1 cellular context compared by ENCODE assay signal in the genomic region with DNA sequence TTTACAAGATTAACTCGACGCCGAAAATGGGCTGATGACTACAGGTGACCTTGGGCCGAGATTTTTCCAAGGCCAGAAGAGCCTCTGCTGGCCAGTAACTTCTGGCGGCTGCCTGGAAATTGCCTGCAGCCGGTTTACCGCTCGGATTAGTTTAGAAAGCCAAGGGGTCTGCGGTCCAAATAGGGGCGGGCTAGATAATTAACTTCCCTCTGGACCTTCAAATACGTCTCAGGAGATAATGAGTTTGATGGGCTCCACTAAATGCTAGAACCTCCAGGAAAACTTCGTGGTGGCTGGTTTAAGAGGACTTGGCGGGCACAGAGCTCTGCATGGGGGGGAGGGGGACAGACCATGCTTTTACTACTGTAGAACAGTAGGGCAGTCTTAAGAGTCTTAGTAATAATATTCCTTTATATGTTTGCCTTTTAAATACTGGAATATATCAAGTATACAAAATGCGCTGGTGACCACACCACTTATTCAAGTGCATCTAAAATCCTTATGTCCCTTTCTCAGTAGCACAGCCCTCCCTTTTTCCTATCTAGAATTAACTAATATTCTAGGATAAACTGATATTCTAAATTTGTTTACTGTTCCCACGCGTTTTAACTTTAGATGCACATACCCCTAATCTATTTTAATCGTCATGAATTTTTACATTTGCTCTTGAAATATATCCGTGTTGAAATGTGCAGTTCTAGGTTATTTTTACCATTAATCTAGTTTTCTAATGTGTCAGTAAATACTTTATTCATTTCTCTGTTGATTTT.
TF ChIP-seq lines count a peak whose summit lies in the region.

No MANE protein-coding gene starts in this region.

TF ChIP-seq in IMR-90, 13 proteins besides CTCF, POLR2A, EP300 and RAD21:
- TF ChIP-seq CEBPB (IDR thresholded peaks at IDR 0.05; ENCODE audit: low read depth, low read length), result no peak
- TF ChIP-seq BHLHE40 (IDR thresholded peaks at IDR 0.05; ENCODE audit: low read depth, low read length), result no peak
- TF ChIP-seq MAFK (IDR thresholded peaks at IDR 0.05; ENCODE audit: low read depth, low read length), result no peak
- no peak for TF ChIP-seq MAZ (IDR thresholded peaks at IDR 0.05; ENCODE audit: borderline replicate concordance, low read depth, low read length)
- TF ChIP-seq, protein P1, sequence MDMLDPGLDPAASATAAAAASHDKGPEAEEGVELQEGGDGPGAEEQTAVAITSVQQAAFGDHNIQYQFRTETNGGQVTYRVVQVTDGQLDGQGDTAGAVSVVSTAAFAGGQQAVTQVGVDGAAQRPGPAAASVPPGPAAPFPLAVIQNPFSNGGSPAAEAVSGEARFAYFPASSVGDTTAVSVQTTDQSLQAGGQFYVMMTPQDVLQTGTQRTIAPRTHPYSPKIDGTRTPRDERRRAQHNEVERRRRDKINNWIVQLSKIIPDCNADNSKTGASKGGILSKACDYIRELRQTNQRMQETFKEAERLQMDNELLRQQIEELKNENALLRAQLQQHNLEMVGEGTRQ (IDR thresholded peaks at IDR 0.05; ENCODE audit: low read depth, low read length), result no peak
- TF ChIP-seq FOS (IDR thresholded peaks at IDR 0.05; ENCODE audit: low read depth, low read length), result no peak
- no peak for TF ChIP-seq NFE2L2 (IDR thresholded peaks at IDR 0.05; ENCODE audit: low read depth, low read length)
- no peak for TF ChIP-seq RFX5 (IDR thresholded peaks at IDR 0.05; ENCODE audit: low read depth, low read length)
- no peak for TF ChIP-seq CHD1 (IDR thresholded peaks at IDR 0.05; ENCODE audit: low read depth, low read length)
- no peak for TF ChIP-seq RCOR1 (IDR thresholded peaks at IDR 0.05; ENCODE audit: insufficient replicate concordance, low read length)
- no peak for TF ChIP-seq MXI1 (IDR thresholded peaks at IDR 0.05; ENCODE audit: borderline replicate concordance, low read depth, low read length)
- no peak for TF ChIP-seq SMC3 (IDR thresholded peaks at IDR 0.05; ENCODE audit: low read depth, low read length)
- TF ChIP-seq ELK1 (IDR thresholded peaks at IDR 0.05; ENCODE audit: borderline replicate concordance, low read depth, low read length), result no peak
TF ChIP-seq in IMR-90: peak in this region for 0.
